ENCODE assay signal across 17 cellular contexts in the genomic region with DNA sequence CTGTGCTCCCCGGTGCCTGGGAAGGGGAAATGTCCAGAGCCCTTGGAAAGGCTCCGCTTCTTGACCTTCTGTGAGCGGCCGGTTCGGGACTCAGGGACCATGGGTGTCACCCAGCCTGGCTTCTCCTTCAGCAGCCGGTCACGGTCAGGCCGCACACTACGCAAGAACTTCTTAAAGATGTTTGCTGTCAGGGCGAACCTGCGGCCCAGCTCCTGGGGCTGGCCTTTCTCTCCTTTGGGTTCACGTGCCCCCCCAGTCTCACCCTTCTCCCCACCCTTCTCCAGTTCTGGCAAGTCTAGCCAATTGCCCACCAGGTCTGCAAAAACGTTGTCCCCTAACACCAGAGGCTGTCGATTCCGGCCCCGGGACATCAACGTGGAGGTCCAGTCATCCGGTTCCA.
"Had no signal": no experiment of that assay in that cellular context is flagged by ENCODE, and none has a peak within 500 bp of the region (broad histone marks: within the 10 kb centered on the region; RNA-seq: fewer than 3 reads in every experiment).

No MANE protein-coding gene starts in this region.

- H3K36me3 ChIP-seq: pancreas, right lobe of liver had no signal

- H3K27ac ChIP-seq: body of pancreas, pancreas, right lobe of liver, skin epidermis, stomach, suprapubic skin had no signal

- ATAC-seq: activated naive CD8-positive, alpha-beta T cell treated with anti-CD3 and anti-CD28 coated beads, Interleukin-2, amount 50 U/mL, for 24 hours; activated T-cell treated with anti-CD3 and anti-CD28 coated beads, Interleukin-2, amount 50 U/mL, for 72 hours; body of pancreas; gastroesophageal sphincter; natural killer cell; pancreas; right lobe of liver; stimulated activated memory B cell treated with anti-CD40 and anti-IgM and Interleukin-4, amounts not matched to agents 10 μg/mL and 1 μg/mL and 100 μg/mL, for 72 hours; T-cell had no signal

- H3K9me3 ChIP-seq: body of pancreas, gastroesophageal sphincter, pancreas, right lobe of liver, stomach, suprapubic skin, tibial nerve had no signal

- H3K4me3 ChIP-seq: body of pancreas, gastroesophageal sphincter, pancreas, right lobe of liver, skin epidermis, stomach, suprapubic skin, tibial nerve had no signal

- H3K27me3 ChIP-seq: body of pancreas, gastroesophageal sphincter, pancreas, right lobe of liver, stomach, suprapubic skin, tibial nerve had no signal

- DNase-seq: activated CD4-positive, alpha-beta T cell treated with anti-CD3 and anti-CD28 coated beads for 1 hour; activated gamma-delta T cell; activated naive CD4-positive, alpha-beta T cell treated with anti-CD3 and anti-CD28 coated beads, Interleukin-2, amount 50 U/mL, for 16 hours; activated naive CD8-positive, alpha-beta T cell treated with anti-CD3 and anti-CD28 coated beads, Interleukin-2, amount 50 U/mL, for 24 hours; activated T-cell treated with anti-CD3 and anti-CD28 coated beads, Interleukin-2, amount 50 U/mL, for 72 hours; body of pancreas; caudate nucleus; natural killer cell; pancreas; right lobe of liver; stomach; T-cell had no signal

- H3K4me1 ChIP-seq: body of pancreas, pancreas, right lobe of liver had no signal
